1 cellular context compared by ENCODE assay signal in genomic region chr2:70203086-70203485, GRCh38.
TF ChIP-seq lines count a peak whose summit lies in the region.

No MANE protein-coding gene starts in this region.

TF ChIP-seq in HepG2, 621 proteins besides CTCF, POLR2A, EP300 and RAD21:
- TF ChIP-seq, protein P1, sequence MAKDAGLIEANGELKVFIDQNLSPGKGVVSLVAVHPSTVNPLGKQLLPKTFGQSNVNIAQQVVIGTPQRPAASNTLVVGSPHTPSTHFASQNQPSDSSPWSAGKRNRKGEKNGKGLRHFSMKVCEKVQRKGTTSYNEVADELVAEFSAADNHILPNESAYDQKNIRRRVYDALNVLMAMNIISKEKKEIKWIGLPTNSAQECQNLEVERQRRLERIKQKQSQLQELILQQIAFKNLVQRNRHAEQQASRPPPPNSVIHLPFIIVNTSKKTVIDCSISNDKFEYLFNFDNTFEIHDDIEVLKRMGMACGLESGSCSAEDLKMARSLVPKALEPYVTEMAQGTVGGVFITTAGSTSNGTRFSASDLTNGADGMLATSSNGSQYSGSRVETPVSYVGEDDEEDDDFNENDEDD (CRISPR knock-in tag; IDR thresholded peaks at IDR 0.05; ENCODE audit: borderline replicate concordance), result no peak
- TF ChIP-seq CSRNP1 (CRISPR knock-in tag; IDR thresholded peaks at IDR 0.05) (no peak), ZNF674 (CRISPR knock-in tag; IDR thresholded peaks at IDR 0.05; ENCODE audit: low read depth) (no peak), HIC2 (CRISPR knock-in tag; IDR thresholded peaks at IDR 0.05; ENCODE audit: low read depth) (no peak), POLR2G (IDR thresholded peaks at IDR 0.05; ENCODE audit: low read depth, low read length) (0 out of 2 replicates have a peak, but pooled peaks have one; percentile 4), E2F1 (CRISPR knock-in tag; IDR thresholded peaks at IDR 0.05) (no peak)
